ENCODE assay signal across 20 cellular contexts in the genomic region with DNA sequence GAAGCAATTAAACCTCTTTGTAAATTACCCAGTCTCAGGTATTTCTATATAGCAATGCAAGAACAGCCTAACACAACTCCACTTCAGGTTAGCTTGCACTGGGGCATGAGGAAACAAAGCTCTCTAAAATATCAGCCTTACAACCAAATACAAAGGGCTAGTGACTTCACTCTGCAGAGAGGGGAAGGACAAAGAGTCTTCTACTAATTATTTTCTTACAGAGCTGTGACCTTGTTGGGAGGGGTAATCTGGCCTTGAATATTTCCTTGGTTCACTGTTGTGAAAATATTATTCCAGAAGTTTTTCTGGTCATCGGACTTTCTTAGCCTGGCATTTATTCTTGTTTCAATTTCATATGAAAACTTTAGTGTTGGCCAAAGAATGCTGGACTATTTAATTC.
A peak's percentile ranks its signal among the peaks of the same experiment; 100 is the strongest.
DNase-seq lines count a peak whose midpoint lies in the region; ATAC-seq, FAIRE-seq and TF ChIP-seq lines count a peak whose summit lies in the region.
"Had no signal": no experiment of that assay in that cellular context is flagged by ENCODE, and none has a peak within 500 bp of the region (broad histone marks: within the 10 kb centered on the region; RNA-seq: fewer than 3 reads in every experiment).

No MANE protein-coding gene starts in this region.

- no peak for TF ChIP-seq POLR2A in breast epithelium (IDR thresholded peaks at IDR 0.05)
- no peak for TF ChIP-seq POLR2A in suprapubic skin (IDR thresholded peaks at IDR 0.05)

- CTCF ChIA-PET in MCF 10A (lab: Yijun Ruan, JAX): no interaction called here

- intact Hi-C loops in breast epithelium (cut with DNase I; ENCODE audit: low total_unique reads): no loop called here
- intact Hi-C loops in MCF 10A (cut with micrococcal nuclease): no loop called here
- intact Hi-C loops in upper lobe of right lung (cut with DNase I): no loop called here

- peak; percentile 23 for FAIRE-seq in endometrium (lab: Jason Lieb, UNC)
- FAIRE-seq: A549, D721Med, G401.6, GM12891, GM19239, H1, HepG2 had no signal

- H3K4me3 ChIP-seq in breast epithelium (no peak overlapping the region), suprapubic skin (no peak overlapping the region), upper lobe of right lung (no peak overlapping the region)
- H3K4me3 ChIP-seq: A549 had no signal

- POLR2A ChIA-PET in MCF 10A (lab: Yijun Ruan, JAX): no interaction called here

- H3K9me3 Mint-ChIP-seq in MCF 10A (ENCODE audit: unreplicated experiment): no peaks in the 10 kb centered on the region
- H3K9me3 Mint-ChIP-seq: CD4-positive, alpha-beta T cell; H9 had no signal

- no peak for TF ChIP-seq CTCF in breast epithelium (IDR thresholded peaks at IDR 0.05)
- TF ChIP-seq CTCF in MCF 10A (IDR thresholded peaks at IDR 0.05; ENCODE audit: unreplicated experiment): no peak
- TF ChIP-seq CTCF in suprapubic skin (IDR thresholded peaks at IDR 0.05): no peak
- TF ChIP-seq CTCF in upper lobe of right lung (IDR thresholded peaks at IDR 0.05): no peak

- WGBS in suprapubic skin: 52% methylated on average over 1 of the region's 1 CpG

- H3K9me3 ChIP-seq in breast epithelium: no peaks in the 10 kb centered on the region
- no peaks in the 10 kb centered on the region for H3K9me3 ChIP-seq in suprapubic skin
- no peaks in the 10 kb centered on the region for H3K9me3 ChIP-seq in upper lobe of right lung
- H3K9me3 ChIP-seq: A549, Caco-2 had no signal

- ATAC-seq in upper lobe of right lung: no peak
- ATAC-seq: A549, HepG2 had no signal

- no peak overlapping the region for H3K27ac Mint-ChIP-seq in MCF 10A (ENCODE audit: low read depth, unreplicated experiment)
- H3K27ac Mint-ChIP-seq: CD4-positive, alpha-beta T cell; H9 had no signal

- H3K27me3 ChIP-seq in breast epithelium: no peaks in the 10 kb centered on the region
- H3K27me3 ChIP-seq in suprapubic skin: no peaks in the 10 kb centered on the region
- no peaks in the 10 kb centered on the region for H3K27me3 ChIP-seq in upper lobe of right lung

- TF ChIP-seq EP300 in suprapubic skin (IDR thresholded peaks at IDR 0.05): no peak

- peaks cover 7% of the 10 kb centered on the region for H3K4me1 Mint-ChIP-seq in MCF 10A (ENCODE audit: insufficient read depth, unreplicated experiment)

- no peak overlapping the region for H3K4me3 Mint-ChIP-seq in MCF 10A (ENCODE audit: unreplicated experiment)
- H3K4me3 Mint-ChIP-seq: CD4-positive, alpha-beta T cell; H9 had no signal

- H3K36me3 Mint-ChIP-seq in MCF 10A (ENCODE audit: insufficient read depth, unreplicated experiment): peaks cover 7% of the 10 kb centered on the region

- H3K36me3 ChIP-seq in breast epithelium (no peaks in the 10 kb centered on the region), suprapubic skin (no peaks in the 10 kb centered on the region), upper lobe of right lung (no peaks in the 10 kb centered on the region)

- H3K27ac ChIP-seq in breast epithelium (peak overlapping the region; percentile 60 to 62), suprapubic skin (peak overlapping the region; percentile 46), upper lobe of right lung (no peak overlapping the region)
- H3K27ac ChIP-seq: 22Rv1, A549, C4-2B had no signal

- no peak for DNase-seq in breast epithelium (ENCODE audit: low spot score in 2 of 2)
- DNase-seq in MCF 10A (ENCODE audit: unreplicated experiment): no peak
- no peak for DNase-seq in suprapubic skin (ENCODE audit: low spot score in 2 of 2)
- no peak for DNase-seq in activated naive CD4-positive, alpha-beta T cell treated with Interleukin-2 at 50 U/mL for 16 hours
- DNase-seq in SW 1271 (lab: John Stamatoyannopoulos, UW): no peak
- DNase-seq in upper lobe of right lung: no peak
- DNase-seq: AML-193; Caco-2; CD4-positive, alpha-beta T cell; H9 had no signal

- no TSS peak for BruUV-seq in MCF 10A (replicated peaks; lab: Mats Ljungman, UMichigan)

- H3K4me1 ChIP-seq in breast epithelium (peaks cover 0 to 4% of the 10 kb centered on the region in 2 donors), suprapubic skin (peaks cover 18% of the 10 kb centered on the region), upper lobe of right lung (no peaks in the 10 kb centered on the region)
- H3K4me1 ChIP-seq: A549 had no signal

- H3K27me3 Mint-ChIP-seq in MCF 10A (ENCODE audit: insufficient read depth, unreplicated experiment): no peaks in the 10 kb centered on the region
